1 cellular context compared by ENCODE assay signal in genomic region chr2:166238176-166238575, GRCh38.
TF ChIP-seq lines count a peak whose summit lies in the region.

No MANE protein-coding gene starts in this region.

TF ChIP-seq in SK-N-SH, 30 proteins besides CTCF, POLR2A, EP300 and RAD21 (continued from another document):
- TF ChIP-seq JUND (IDR thresholded peaks at IDR 0.05) (no peak), RFX5 (IDR thresholded peaks at IDR 0.05; ENCODE audit: low read length) (no peak), SIN3A (IDR thresholded peaks at IDR 0.05; ENCODE audit: borderline replicate concordance, low read depth, low read length) (no peak), YY1 (IDR thresholded peaks at IDR 0.05; ENCODE audit: low read depth) (no peak), TEAD4 (IDR thresholded peaks at IDR 0.05; ENCODE audit: borderline replicate concordance, insufficient read depth) (no peak)
